Comparison of ENCODE assay signal across 16 cellular contexts in the genomic region with DNA sequence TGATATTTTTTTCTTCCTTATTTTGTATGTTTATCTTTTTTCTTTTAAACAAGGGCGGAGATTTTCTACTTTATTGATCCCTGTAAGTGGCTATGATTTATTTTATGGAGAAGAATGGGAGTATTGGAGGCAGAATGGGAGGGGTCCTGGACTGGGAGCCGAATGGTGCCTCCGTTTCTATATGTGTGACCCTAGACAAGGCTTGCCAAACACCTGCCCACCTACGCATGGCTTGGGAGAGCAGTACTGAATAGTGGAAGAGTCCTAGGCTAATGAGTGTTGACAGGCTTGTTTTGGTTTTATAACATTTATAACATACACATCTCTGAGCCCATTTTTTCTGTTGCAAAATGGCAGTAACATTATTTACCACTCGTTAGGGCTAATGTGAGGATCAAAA. TPM values are rescaled to one million over a fixed set of nuclear protein-coding genes. Genes with fewer than 3 reads are reported as not detected.
DNase-seq lines count a peak whose midpoint lies in the region; ATAC-seq and TF ChIP-seq lines count a peak whose summit lies in the region.
"Had no signal": no experiment of that assay in that cellular context is flagged by ENCODE, and none has a peak within 500 bp of the region (broad histone marks: within the 10 kb centered on the region; RNA-seq: fewer than 3 reads in every experiment).

No MANE protein-coding gene starts in this region.

- WGBS in esophagus squamous epithelium, 2 donors: 82 to 84% methylated on average over 5 of the region's 5 CpGs

- H3K9ac ChIP-seq in rectal smooth muscle tissue (ENCODE audit: low read length): no peak overlapping the region
- H3K9ac ChIP-seq: parathyroid adenoma, SK-N-SH had no signal

- no peak for TF ChIP-seq CTCF in 22Rv1 (IDR thresholded peaks at IDR 0.05)
- TF ChIP-seq CTCF in esophagus squamous epithelium (IDR thresholded peaks at IDR 0.05): no peak

- TF ChIP-seq POLR2A in esophagus squamous epithelium (IDR thresholded peaks at IDR 0.05): no peak

- H3K9me3 ChIP-seq in KOPT-K1 (ENCODE audit: insufficient read depth, low read length, poor library complexity, severe bottlenecking) (no peaks in the 10 kb centered on the region), esophagus squamous epithelium (no peaks in the 10 kb centered on the region)
- H3K9me3 ChIP-seq: SK-N-SH had no signal

- ATAC-seq in HG02763 (IDR thresholded peaks at IDR 0.05; ENCODE audit: unreplicated experiment) (no peak), HG03280 (IDR thresholded peaks at IDR 0.05; ENCODE audit: unreplicated experiment) (no peak)
- ATAC-seq: K562 had no signal

- H3K27me3 ChIP-seq in esophagus squamous epithelium (no peaks in the 10 kb centered on the region), rectal smooth muscle tissue (ENCODE audit: control insufficient read depth, insufficient read depth, low read length) (no peaks in the 10 kb centered on the region)

- no peaks in the 10 kb centered on the region for H3K36me3 ChIP-seq in KOPT-K1 (ENCODE audit: insufficient read depth, low read length)
- H3K36me3 ChIP-seq in esophagus squamous epithelium: no peaks in the 10 kb centered on the region
- no peaks in the 10 kb centered on the region for H3K36me3 ChIP-seq in rectal smooth muscle tissue (ENCODE audit: control insufficient read depth, insufficient read depth, low read length)

- H3K27ac ChIP-seq in 22Rv1: peak overlapping the region; percentile 77
- H3K27ac ChIP-seq in KOPT-K1 (ENCODE audit: low read depth, low read length, poor library complexity, severe bottlenecking): peak overlapping the region; percentile 56
- peak overlapping the region in 3 of 4 donors; percentile 50 to 69 (median 54) for H3K27ac ChIP-seq in esophagus squamous epithelium
- H3K27ac ChIP-seq in rectal smooth muscle tissue (ENCODE audit: low read depth, low read length): peak overlapping the region; percentile 54
- H3K27ac ChIP-seq: parathyroid adenoma had no signal

- H3K4me3 ChIP-seq in esophagus squamous epithelium: no peak overlapping the region
- no peak overlapping the region for H3K4me3 ChIP-seq in rectal smooth muscle tissue (ENCODE audit: low read length)
- H3K4me3 ChIP-seq: K562 had no signal

- DNase-seq in esophagus squamous epithelium (lab: John Stamatoyannopoulos, UW): no peak
- DNase-seq in SK-N-DZ (ENCODE audit: low spot score): no peak
- DNase-seq in central memory CD4-positive, alpha-beta T cell: no peak
- DNase-seq: activated CD4-positive, alpha-beta T cell treated with anti-CD3 and anti-CD28 coated beads, Interleukin-2, amount 10 ng/mL, durations not matched to agents 24 days and 14 days; EL; kidney; NCI-H1048; SK-N-SH; stimulated activated naive CD4-positive, alpha-beta T cell had no signal

- intact Hi-C loops in esophagus squamous epithelium (cut with DNase I): no loop called here

- H3K4me1 ChIP-seq in esophagus squamous epithelium: peaks cover 19 to 46% (median 29%) of the 10 kb centered on the region in 3 donors
- H3K4me1 ChIP-seq in rectal smooth muscle tissue (ENCODE audit: control insufficient read depth, insufficient read depth, low read length): peaks cover 27% of the 10 kb centered on the region

RNA-seq across cellular contexts. Expression of gene STK38L, which starts 29.0 kb away (rescaled TPM):
- 10 to 100 TPM; 15.6 to 53.2 (median 28.0) TPM for total RNA-seq in esophagus squamous epithelium
- 20.5 and 21.1 TPM in 2 replicates for polyA plus RNA-seq in SK-N-DZ (2014; cell fraction: cytosol; rRNA removed)
- 25.2 and 27.7 TPM in 2 replicates for polyA plus RNA-seq in SK-N-DZ (2014; cell fraction: nucleus; rRNA removed)

RNA-seq across cellular contexts. Expression of gene BMAL2, which starts 59.5 kb away (rescaled TPM):
- 10 to 100 TPM; 19.3 to 80.7 (median 39.1) TPM for total RNA-seq in esophagus squamous epithelium
- polyA plus RNA-seq in SK-N-DZ (2014; cell fraction: cytosol; rRNA removed): 10.4 and 14.5 TPM in 2 replicates
- polyA plus RNA-seq in SK-N-DZ (2014; cell fraction: nucleus; rRNA removed): 6.9 and 7.6 TPM in 2 replicates
